In genomic region chr22:22772396-22772795, GRCh38 we compare ENCODE assay signal across 1 cellular context.
A peak's percentile ranks its signal among the peaks of the same experiment; 100 is the strongest.
TF ChIP-seq lines count a peak whose summit lies in the region.

No MANE protein-coding gene starts in this region.

TF ChIP-seq in K562, 482 proteins besides CTCF, POLR2A, EP300 and RAD21 (continued from another document):
- no peak for TF ChIP-seq ZNF395 (CRISPR knock-in tag; IDR thresholded peaks at IDR 0.05)
- TF ChIP-seq KDM4B (IDR thresholded peaks at IDR 0.05; ENCODE audit: borderline replicate concordance in 2 of 2, low read depth in 1 of 2), result no peak
- TF ChIP-seq HDGF (IDR thresholded peaks at IDR 0.05), result no peak
- no peak for TF ChIP-seq TRIM25 (IDR thresholded peaks at IDR 0.05; ENCODE audit: borderline replicate concordance)
- no peak for TF ChIP-seq ZNF717 (CRISPR knock-in tag; IDR thresholded peaks at IDR 0.05)
- no peak for TF ChIP-seq NELFE (IDR thresholded peaks at IDR 0.05; ENCODE audit: insufficient read depth, insufficient read length)
- TF ChIP-seq FIP1L1 (IDR thresholded peaks at IDR 0.05; ENCODE audit: low read depth, low read length, poor library complexity, severe bottlenecking), result no peak
- TF ChIP-seq ZBTB1 (CRISPR knock-in tag; IDR thresholded peaks at IDR 0.05; ENCODE audit: borderline replicate concordance, low read depth), result peak; percentile 3; the same call in 1 of the 2 replicates
- TF ChIP-seq ZFP30 (CRISPR knock-in tag; IDR thresholded peaks at IDR 0.05; ENCODE audit: borderline replicate concordance), result no peak
- no peak for TF ChIP-seq LCOR (CRISPR knock-in tag; IDR thresholded peaks at IDR 0.05)
- TF ChIP-seq RBM34 (IDR thresholded peaks at IDR 0.05; ENCODE audit: borderline replicate concordance, insufficient read depth, low read length), result no peak
- TF ChIP-seq ZKSCAN3 (CRISPR knock-in tag; IDR thresholded peaks at IDR 0.05), result no peak
- TF ChIP-seq FUS (optimal IDR thresholded peaks at IDR 0.05; ENCODE audit: low read depth, low read length), result no peak
- no peak for TF ChIP-seq ELK1 (CRISPR knock-in tag; IDR thresholded peaks at IDR 0.05)
- TF ChIP-seq ZNF121 (CRISPR knock-in tag; conservative IDR thresholded peaks at IDR 0.05), result no peak
- TF ChIP-seq RNF2 (IDR thresholded peaks at IDR 0.05), result no peak
- no peak for TF ChIP-seq ZFP1 (CRISPR knock-in tag; IDR thresholded peaks at IDR 0.05)
- peak; percentile 8; the same call in 1 of the 2 replicates for TF ChIP-seq PBX2 (CRISPR knock-in tag; IDR thresholded peaks at IDR 0.05; ENCODE audit: low read depth)
- TF ChIP-seq PBX2 (tag; conservative IDR thresholded peaks at IDR 0.05; ENCODE audit: low read depth), result no peak
